Comparison of ENCODE assay signal across 16 cellular contexts in the genomic region with DNA sequence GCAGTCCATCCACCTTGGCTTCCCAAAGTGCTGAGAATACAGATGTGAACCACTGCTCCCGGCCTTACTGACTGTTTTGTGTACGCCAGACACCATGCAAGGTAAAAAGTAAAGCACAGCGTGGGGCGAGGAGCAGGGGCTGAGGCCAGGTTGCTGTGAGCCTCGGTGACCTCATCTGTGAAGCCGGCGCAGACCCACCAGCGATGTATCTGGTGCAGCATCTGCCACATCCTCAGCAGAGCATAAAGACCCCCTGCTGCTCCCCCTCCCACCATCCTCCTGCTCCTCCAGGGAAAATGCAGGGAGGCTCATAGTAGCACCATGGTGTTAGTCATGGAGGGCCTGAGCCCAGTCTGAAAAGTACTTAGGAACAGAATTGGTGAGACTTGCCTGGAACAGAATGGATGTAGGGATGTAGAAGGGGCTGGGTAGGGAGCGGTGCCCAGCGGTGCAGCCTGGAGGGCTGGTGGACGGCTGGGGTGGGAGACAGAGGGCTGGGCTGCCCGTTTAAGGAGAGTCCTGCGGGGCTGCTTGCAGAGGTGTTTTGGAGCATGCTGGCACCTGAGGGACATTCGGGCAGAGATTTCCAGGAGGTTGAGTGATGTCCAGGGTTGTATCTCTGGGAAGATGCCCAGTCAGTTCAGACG.
"Had no signal": no experiment of that assay in that cellular context is flagged by ENCODE, and none has a peak within 500 bp of the region (broad histone marks: within the 10 kb centered on the region; RNA-seq: fewer than 3 reads in every experiment).

No MANE protein-coding gene starts in this region.

- H3K4me1 Mint-ChIP-seq: endodermal cell had no signal

- H3K27me3 ChIP-seq: brain microvascular endothelial cell, vagina had no signal

- H3K9me3 Mint-ChIP-seq: activated T-cell treated with anti-CD3 and anti-CD28 coated beads, Interleukin-2, amount 50 U/mL, for 4 hours; endodermal cell; natural killer cell treated with Interleukin-12 subunit alpha and Interleukin-12 subunit beta and Interleukin-15 and Interleukin-18, amount 100 ng/mL, for 72 hours had no signal

- H3K36me3 Mint-ChIP-seq: activated naive CD8-positive, alpha-beta T cell; natural killer cell treated with Interleukin-12 subunit alpha and Interleukin-12 subunit beta and Interleukin-15 and Interleukin-18, amount 100 ng/mL, for 72 hours had no signal

- H3K36me3 ChIP-seq: brain microvascular endothelial cell, stomach, thoracic aorta, vagina had no signal

- H3K9me3 ChIP-seq: thoracic aorta, vagina had no signal

- H3K4me1 ChIP-seq: stomach, vagina had no signal

- H3K4me3 ChIP-seq: stomach, thoracic aorta, vagina had no signal

- DNase-seq: activated CD4-positive, alpha-beta T cell treated with anti-CD3 and anti-CD28 coated beads for 4 hours; activated effector memory CD4-positive, alpha-beta T cell treated with anti-CD3 and anti-CD28 coated beads, Interleukin-2, amount 50 U/mL, for 16 hours; activated T-cell treated with anti-CD3 and anti-CD28 coated beads, Interleukin-2, amount 50 U/mL, for 4 hours; brain microvascular endothelial cell; cerebellar nuclear complex; endodermal cell; left cardiac atrium; mammary epithelial cell; stimulated activated CD4-positive, alpha-beta T cell treated with anti-CD3 and anti-CD28 coated beads, Interleukin-15, amount 100 ng/mL, for 24 hours; stimulated activated CD4-positive, alpha-beta T cell treated with anti-CD3 and anti-CD28 coated beads, Interleukin-4, amount 100 ng/mL, for 4 hours; T-helper 1 cell had no signal

- H3K27ac ChIP-seq: brain microvascular endothelial cell, stomach, thoracic aorta, vagina had no signal

- H3K4me3 Mint-ChIP-seq: activated naive CD8-positive, alpha-beta T cell; activated T-cell treated with anti-CD3 and anti-CD28 coated beads, Interleukin-2, amount 50 U/mL, for 4 hours; endodermal cell; natural killer cell treated with Interleukin-12 subunit alpha and Interleukin-12 subunit beta and Interleukin-15 and Interleukin-18, amount 100 ng/mL, for 72 hours had no signal

- ATAC-seq: activated T-cell treated with anti-CD3 and anti-CD28 coated beads, Interleukin-2, amount 50 U/mL, for 4 hours; left cardiac atrium had no signal

- H3K27ac Mint-ChIP-seq: activated naive CD8-positive, alpha-beta T cell; endodermal cell; natural killer cell treated with Interleukin-12 subunit alpha and Interleukin-12 subunit beta and Interleukin-15 and Interleukin-18, amount 100 ng/mL, for 72 hours had no signal
